In the genomic region with DNA sequence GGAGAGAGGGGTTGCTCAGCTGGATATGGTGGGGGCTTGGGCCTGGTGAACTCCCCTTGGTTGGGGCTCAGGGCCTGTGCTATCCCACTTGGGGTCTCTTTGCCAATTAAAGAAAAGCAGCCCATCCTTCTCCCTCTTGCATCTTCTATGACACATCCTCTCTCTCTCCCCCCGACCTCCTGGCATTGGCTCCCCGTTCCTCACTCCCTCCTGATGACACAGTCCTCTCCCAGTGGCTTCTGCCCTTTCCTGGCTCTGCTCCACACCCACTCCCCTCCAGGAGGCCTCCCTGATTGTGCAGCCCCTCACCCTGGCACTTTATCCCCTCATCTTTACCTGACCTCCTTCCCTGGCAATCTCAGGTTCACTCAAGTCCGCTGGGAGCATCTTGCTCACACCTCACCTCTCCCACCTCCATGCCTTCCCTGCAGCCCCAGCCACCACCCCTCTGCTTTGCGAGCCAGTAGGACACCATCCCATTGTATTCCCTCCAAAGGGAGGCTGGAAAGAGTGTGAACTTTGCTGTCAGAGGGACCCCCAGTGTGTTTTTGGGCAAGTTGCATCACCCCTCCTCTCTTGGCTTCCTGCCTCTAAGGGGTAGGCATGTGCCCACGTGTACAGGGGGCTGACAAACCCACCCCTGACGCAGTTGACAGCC, we compare ENCODE assay signal across 19 cellular contexts. TPM values are rescaled to one million over a fixed set of nuclear protein-coding genes. Genes with fewer than 3 reads are reported as not detected.
A peak's percentile ranks its signal among the peaks of the same experiment; 100 is the strongest.
DNase-seq lines count a peak whose midpoint lies in the region; ATAC-seq and TF ChIP-seq lines count a peak whose summit lies in the region.
"Had no signal": no experiment of that assay in that cellular context is flagged by ENCODE, and none has a peak within 500 bp of the region (broad histone marks: within the 10 kb centered on the region; RNA-seq: fewer than 3 reads in every experiment).

No MANE protein-coding gene starts in this region.

- H3F3A ChIP-seq in GM23248 (ENCODE audit: insufficient read depth): peaks cover 1% of the 10 kb centered on the region; the same call in 1 of the 2 replicates

- CTCF ChIA-PET in IMR-90 (lab: Yijun Ruan, JAX): interaction anchor here (0.8 kb wide), 1 partner anchor 98 kb away, joined by 3 read pairs; no protein-coding TSS in a partner anchor

- intact Hi-C loops in IMR-90 (cut with micrococcal nuclease): no loop called here

- H3K27ac Mint-ChIP-seq in chondrocyte (ENCODE audit: unreplicated experiment): peak overlapping the region; percentile 95
- H3K27ac Mint-ChIP-seq: activated CD4-positive, alpha-beta T cell treated with anti-CD3 and anti-CD28 coated beads for 36 hours; activated CD8-positive, alpha-beta memory T cell treated with anti-CD3 and anti-CD28 coated beads, Interleukin-2, amount 10 ng/mL, durations not matched to agents 7 days and 5 days; activated T-helper 1 cell treated with anti-CD3 and anti-CD28 coated beads, Interleukin-12 subunit alpha, Interleukin-12 subunit beta, Interleukin-2, Interleukin-4 antibody, amounts not matched to agents 30 ng/mL and 10 ng/mL and 1 ng/mL, durations not matched to agents 14 hours and 24 hours and 36 hours had no signal

- peaks cover 2% of the 10 kb centered on the region for H3K36me3 Mint-ChIP-seq in chondrocyte (ENCODE audit: low read depth)
- H3K36me3 Mint-ChIP-seq: activated CD8-positive, alpha-beta memory T cell treated with anti-CD3 and anti-CD28 coated beads, Interleukin-2, amount 10 ng/mL, durations not matched to agents 7 days and 5 days; activated naive CD4-positive, alpha-beta T cell treated with anti-CD3 and anti-CD28 coated beads, Interleukin-2, amount 50 U/mL, for 72 hours had no signal

- TF ChIP-seq RAD21 in IMR-90 (IDR thresholded peaks at IDR 0.05; ENCODE audit: low read length): no peak

- no peaks in the 10 kb centered on the region for H3K9me2 ChIP-seq in GM23248 (ENCODE audit: insufficient read depth)

- no peaks in the 10 kb centered on the region for H3K27me3 Mint-ChIP-seq in chondrocyte (ENCODE audit: low read depth)
- H3K27me3 Mint-ChIP-seq: activated CD4-positive, alpha-beta T cell treated with anti-CD3 and anti-CD28 coated beads for 36 hours; activated CD8-positive, alpha-beta memory T cell treated with anti-CD3 and anti-CD28 coated beads, Interleukin-2, amount 10 ng/mL, durations not matched to agents 7 days and 5 days had no signal

- peak overlapping the region; percentile 84 for H2BK15ac ChIP-seq in IMR-90 (ENCODE audit: low read depth, low read length)

- H3K9me1 ChIP-seq in IMR-90 (ENCODE audit: insufficient read depth, low read length): peaks cover 39% of the 10 kb centered on the region

- H3K23ac ChIP-seq in IMR-90 (ENCODE audit: low read depth, low read length): peak overlapping the region; percentile 88

- dilution Hi-C loops in IMR-90 (cut with HindIII; ENCODE audit: low sequenced_read_pairs, unreplicated experiment): no loop called here

- TF ChIP-seq POLR2A in IMR-90 (IDR thresholded peaks at IDR 0.05; ENCODE audit: low read depth, low read length): no peak

- peak overlapping the region; percentile 85 for H3K56ac ChIP-seq in IMR-90 (ENCODE audit: extremely low read depth, insufficient read depth, low read length)

- in situ Hi-C loops in GM23248 (cut with MboI) (no loop called here), IMR-90 (cut with MboI; ENCODE audit: low sequenced_read_pairs) (no loop called here)

- no peak overlapping the region for H3K4me2 ChIP-seq in GM23248 (ENCODE audit: unreplicated experiment)
- no peak overlapping the region for H3K4me2 ChIP-seq in IMR-90 (ENCODE audit: low read depth, low read length)
- peak overlapping the region; percentile 13 for H3K4me2 ChIP-seq in osteoblast (ENCODE audit: insufficient read depth, low read length)

- POLR2A ChIA-PET in IMR-90 (lab: Charles Lee; ENCODE audit: unreplicated experiment): interaction anchor here (0.5 to 0.7 kb wide), 2 partner anchors 11 to 1257 kb away, joined by 3 to 6 read pairs; no protein-coding TSS in a partner anchor

- no TSS peak for BruUV-seq in IMR-90 (replicated peaks; lab: Mats Ljungman, UMichigan)

- peak overlapping the region; percentile 91 for H2BK20ac ChIP-seq in IMR-90 (ENCODE audit: low read depth, low read length)

- H3K79me1 ChIP-seq in IMR-90 (ENCODE audit: low read depth in 1 of 2, low read length in 2 of 2): peaks cover 0 to 46% of the 10 kb centered on the region in 2 experiments; a peak in 3 of 4 replicates

- WGBS in GM23248 (ENCODE audit: low coverage in 1 of 2, low lambda C conversion rate in 2 of 2, missing lambda C conversion rate in 2 of 2), 2 experiments: 75 to 77% methylated on average over 6 of the region's 6 CpGs
- WGBS in IMR-90 (ENCODE audit: extremely low coverage in 2 of 2, insufficient read length in 1 of 2), 2 experiments: 18% methylated on average over 4 of the region's 6 CpGs; no CpG with 5 or more reads in 1 of the 2 experiments

- H4K20me1 ChIP-seq in GM23248 (ENCODE audit: insufficient read depth) (no peaks in the 10 kb centered on the region), IMR-90 (ENCODE audit: insufficient read depth, low read length) (no peaks in the 10 kb centered on the region), osteoblast (ENCODE audit: insufficient read depth, low read length) (no peaks in the 10 kb centered on the region)

- H3K36me3 ChIP-seq in GM23248 (ENCODE audit: low read depth) (no peaks in the 10 kb centered on the region), IMR-90 (ENCODE audit: control insufficient read depth, insufficient read depth, low read length) (no peaks in the 10 kb centered on the region), osteoblast (ENCODE audit: insufficient read depth, low read length) (no peaks in the 10 kb centered on the region)
- H3K36me3 ChIP-seq: heart left ventricle, neutrophil, stomach, upper lobe of right lung had no signal

- peak overlapping the region; percentile 95 to 98 for H4K8ac ChIP-seq in IMR-90 (ENCODE audit: low read depth in 2 of 2, low read length in 2 of 2)

- peak overlapping the region; percentile 92 for H4K5ac ChIP-seq in IMR-90 (ENCODE audit: low read depth, low read length)

- peak overlapping the region; percentile 98 for H3K4ac ChIP-seq in IMR-90 (ENCODE audit: low read depth, low read length)

- H3K9me3 ChIP-seq in GM23248 (ENCODE audit: low read depth) (no peaks in the 10 kb centered on the region), IMR-90 (ENCODE audit: control insufficient read depth, insufficient read depth, low read length) (no peaks in the 10 kb centered on the region), osteoblast (ENCODE audit: low read depth, low read length) (no peaks in the 10 kb centered on the region)
- H3K9me3 ChIP-seq: heart left ventricle, neutrophil, stomach, upper lobe of right lung had no signal

- DNase-seq in GM23248: no peak
- peak; percentile 42 for DNase-seq in IMR-90
- no peak for DNase-seq in chondrocyte (ENCODE audit: low spot score)
- peak; percentile 86 for DNase-seq in osteoblast (ENCODE audit: insufficient read length, low spot score, missing footprints)
- DNase-seq in COLO829 (ENCODE audit: low spot score): no peak
- no peak for DNase-seq in NCI-H82 treated with DMSO at 0.1 percent for 48 hours (lab: John Stamatoyannopoulos, UW; ENCODE audit: unreplicated experiment)
- DNase-seq: activated CD4-positive, alpha-beta T cell treated with anti-CD3 and anti-CD28 coated beads for 36 hours; activated CD8-positive, alpha-beta memory T cell treated with anti-CD3 and anti-CD28 coated beads, Interleukin-2, amount 10 ng/mL, durations not matched to agents 7 days and 5 days; cortex of kidney; DMS79; MM.1S; stomach; upper lobe of right lung had no signal

- H4K91ac ChIP-seq in IMR-90 (ENCODE audit: insufficient read depth, low read depth, low read length): peak overlapping the region; percentile 99

- no peak overlapping the region for H3K4me3 Mint-ChIP-seq in chondrocyte (ENCODE audit: unreplicated experiment)
- H3K4me3 Mint-ChIP-seq: activated CD4-positive, alpha-beta T cell treated with anti-CD3 and anti-CD28 coated beads for 36 hours; activated CD8-positive, alpha-beta memory T cell treated with anti-CD3 and anti-CD28 coated beads, Interleukin-2, amount 10 ng/mL, durations not matched to agents 7 days and 5 days; activated T-helper 1 cell treated with anti-CD3 and anti-CD28 coated beads, Interleukin-12 subunit alpha, Interleukin-12 subunit beta, Interleukin-2, Interleukin-4 antibody, amounts not matched to agents 30 ng/mL and 10 ng/mL and 1 ng/mL, durations not matched to agents 14 hours and 24 hours and 36 hours had no signal

- TF ChIP-seq CTCF in IMR-90 (conservative IDR thresholded peaks at IDR 0.05; ENCODE audit: low read depth, low read length): no peak
- TF ChIP-seq CTCF in chondrocyte (IDR thresholded peaks at IDR 0.05): no peak
- no peak for TF ChIP-seq CTCF in osteoblast (IDR thresholded peaks at IDR 0.05; ENCODE audit: extremely low read depth, low read depth, low read length)

- H3K14ac ChIP-seq in IMR-90 (replicated peaks; ENCODE audit: low read depth, low read length): peak overlapping the region; percentile 92

- peak overlapping the region; percentile 100 for H2AK5ac ChIP-seq in IMR-90 (ENCODE audit: low read depth, low read length)

- H2BK120ac ChIP-seq in IMR-90 (ENCODE audit: low read depth, low read length): peak overlapping the region; percentile 100

- H3K27ac ChIP-seq in GM23248 (0 out of 2 replicates have a peak overlapping the region, but pooled peaks have one; percentile 1), IMR-90 (ENCODE audit: insufficient read depth, low read length) (peak overlapping the region; percentile 85), osteoblast (ENCODE audit: low read depth, low read length) (peak overlapping the region; percentile 90)
- H3K27ac ChIP-seq: heart left ventricle, HL-60, neutrophil, stomach, upper lobe of right lung had no signal

- H3K4me1 ChIP-seq in GM23248 (ENCODE audit: insufficient read depth) (peaks cover 19% of the 10 kb centered on the region), IMR-90 (ENCODE audit: control insufficient read depth, insufficient read depth, low read length) (peaks cover 49% of the 10 kb centered on the region), osteoblast (ENCODE audit: insufficient read depth, low read length) (peaks cover 42% of the 10 kb centered on the region)

- H3K9ac ChIP-seq in GM23248 (no peak overlapping the region), IMR-90 (ENCODE audit: low read depth, low read length) (peak overlapping the region; percentile 35)

- H3K9me3 Mint-ChIP-seq in chondrocyte (ENCODE audit: low read depth): no peaks in the 10 kb centered on the region
- H3K9me3 Mint-ChIP-seq: activated naive CD4-positive, alpha-beta T cell treated with anti-CD3 and anti-CD28 coated beads, Interleukin-2, amount 50 U/mL, for 72 hours; activated T-helper 1 cell treated with anti-CD3 and anti-CD28 coated beads, Interleukin-12 subunit alpha, Interleukin-12 subunit beta, Interleukin-2, Interleukin-4 antibody, amounts not matched to agents 30 ng/mL and 10 ng/mL and 1 ng/mL, durations not matched to agents 14 hours and 24 hours and 36 hours had no signal

- peak overlapping the region; percentile 93 for H2AK9ac ChIP-seq in IMR-90 (replicated peaks; ENCODE audit: low read depth, low read length, poor library complexity)

- peak overlapping the region; percentile 93 for H2BK5ac ChIP-seq in IMR-90 (ENCODE audit: low read depth, low read length, poor library complexity, severe bottlenecking)

- peaks cover 89% of the 10 kb centered on the region for H3K4me1 Mint-ChIP-seq in chondrocyte (ENCODE audit: low read depth)
- H3K4me1 Mint-ChIP-seq: activated CD4-positive, alpha-beta T cell treated with anti-CD3 and anti-CD28 coated beads for 36 hours had no signal

- H3K79me2 ChIP-seq in GM23248 (ENCODE audit: insufficient read depth): no peaks in the 10 kb centered on the region
- no peaks in the 10 kb centered on the region for H3K79me2 ChIP-seq in osteoblast (ENCODE audit: insufficient read depth, low read length)

- H3K18ac ChIP-seq in IMR-90 (ENCODE audit: low read depth, low read length): peak overlapping the region; percentile 89

- no peaks in the 10 kb centered on the region for H3K27me3 ChIP-seq in GM23248 (replicated peaks; ENCODE audit: insufficient read depth)
- no peaks in the 10 kb centered on the region for H3K27me3 ChIP-seq in IMR-90 (ENCODE audit: control insufficient read depth, insufficient read depth, low read length)
- H3K27me3 ChIP-seq in osteoblast (ENCODE audit: insufficient read depth, low read length): no peaks in the 10 kb centered on the region
- H3K27me3 ChIP-seq: heart left ventricle, neutrophil, stomach, upper lobe of right lung had no signal

- H3K4me3 ChIP-seq in GM23248 (no peak overlapping the region), IMR-90 (ENCODE audit: insufficient read depth, low read depth, low read length) (no peak overlapping the region), osteoblast (ENCODE audit: insufficient read depth, low read length) (no peak overlapping the region)
- H3K4me3 ChIP-seq: heart left ventricle, stomach, upper lobe of right lung had no signal

- ATAC-seq in IMR-90 (ENCODE audit: low read depth) (no peak), GM21515 (IDR thresholded peaks at IDR 0.05; ENCODE audit: unreplicated experiment) (no peak)
- ATAC-seq: activated CD4-positive, alpha-beta T cell treated with anti-CD3 and anti-CD28 coated beads for 36 hours; activated CD8-positive, alpha-beta memory T cell treated with anti-CD3 and anti-CD28 coated beads, Interleukin-2, amount 10 ng/mL, durations not matched to agents 7 days and 5 days; activated naive CD4-positive, alpha-beta T cell treated with anti-CD3 and anti-CD28 coated beads, Interleukin-2, amount 50 U/mL, for 72 hours; heart left ventricle; upper lobe of right lung had no signal

- H2AFZ ChIP-seq in GM23248 (no peak overlapping the region), IMR-90 (replicated peaks; ENCODE audit: low read length, poor library complexity) (peak overlapping the region; percentile 91), osteoblast (ENCODE audit: low read length) (peak overlapping the region; percentile 69)

RNA-seq across cellular contexts. Expression of a gene that starts 10.7 kb away (rescaled TPM):
- total RNA-seq in GM23248 (2014; rRNA removed; shearing (Covaris generic)): 0.38 and 0.65 TPM in 2 replicates
- 1.3 TPM in 2 replicates for polyA plus RNA-seq in GM23248 (2016; fragmentation: Nextera tagmentation; extraction: Ambion mirVana)
- total RNA-seq in IMR-90 (2012; rRNA removed): 0.54 and 0.56 TPM in 2 replicates
- 3.4 TPM in 2 replicates for polyA plus RNA-seq in IMR-90 (2012; rRNA removed)
- 1.2 and 2.4 TPM in 2 replicates for polyA plus RNA-seq in IMR-90 (2012; cell fraction: cytosol; rRNA removed)
- polyA plus RNA-seq in IMR-90 (2012; cell fraction: nucleus; rRNA removed; ENCODE audit: low replicate concordance): 14.7 and 18.0 TPM in 2 replicates
- 10.7 to 17.0 TPM (median 12.1 TPM) in 3 replicates for total RNA-seq in chondrocyte
- total RNA-seq in osteoblast: 0.59 and 0.72 TPM in 2 replicates
- total RNA-seq: activated CD4-positive, alpha-beta T cell treated with anti-CD3 and anti-CD28 coated beads for 36 hours; activated CD8-positive, alpha-beta memory T cell treated with anti-CD3 and anti-CD28 coated beads, Interleukin-2, amount 10 ng/mL, durations not matched to agents 7 days and 5 days; activated naive CD4-positive, alpha-beta T cell treated with anti-CD3 and anti-CD28 coated beads, Interleukin-2, amount 50 U/mL, for 72 hours; activated T-helper 1 cell treated with anti-CD3 and anti-CD28 coated beads, Interleukin-12 subunit alpha, Interleukin-12 subunit beta, Interleukin-2, Interleukin-4 antibody, amounts not matched to agents 30 ng/mL and 10 ng/mL and 1 ng/mL, durations not matched to agents 14 hours and 24 hours and 36 hours had no signal

RNA-seq across cellular contexts. Expression of a gene that starts 51.9 kb away (rescaled TPM):
- total RNA-seq in GM23248 (2014; rRNA removed; shearing (Covaris generic)): 5.7 and 11.0 TPM in 2 replicates
- 14.4 and 17.4 TPM in 2 replicates for polyA plus RNA-seq in GM23248 (2016; fragmentation: Nextera tagmentation; extraction: Ambion mirVana)
- total RNA-seq in IMR-90 (2012; rRNA removed): 0.54 and 1.4 TPM in 2 replicates
- 1.4 and 1.7 TPM in 2 replicates for polyA plus RNA-seq in IMR-90 (2012; rRNA removed)
- polyA plus RNA-seq in IMR-90 (2012; cell fraction: cytosol; rRNA removed): 2.5 and 3.4 TPM in 2 replicates
- polyA plus RNA-seq in IMR-90 (2012; cell fraction: nucleus; rRNA removed; ENCODE audit: low replicate concordance): 0.60 and 1.7 TPM in 2 replicates
- 187 to 277 TPM (median 266 TPM) in 3 replicates for total RNA-seq in chondrocyte
- 20.9 and 27.9 TPM in 2 replicates for total RNA-seq in osteoblast

Comparison
In these comparisons a context has a peak if more than half of its experiments do, and no peak if none do; other contexts are left out.
1. DNase-seq: peak in IMR-90 (single experiment) and osteoblast (single experiment); none in GM23248 (single experiment), chondrocyte (single experiment), COLO829 (single experiment) and NCI-H82 treated with DMSO at 0.1 percent for 48 hours (single experiment).
2. H3K27ac ChIP-seq: peak in every context shown above with its lines; median percentile 90 in osteoblast; 85 in IMR-90; 1 in GM23248.